27 cellular contexts compared by ENCODE assay signal in genomic region chr17:58637011-58637570, GRCh38. TPM values are rescaled to one million over a fixed set of nuclear protein-coding genes. Genes with fewer than 3 reads are reported as not detected.
"Had no signal": no experiment of that assay in that cellular context is flagged by ENCODE, and none has a peak within 500 bp of the region (broad histone marks: within the 10 kb centered on the region; RNA-seq: fewer than 3 reads in every experiment).

No MANE protein-coding gene starts in this region.

- H3K4me1 ChIP-seq: left ventricle myocardium inferior, pancreas, prostate gland had no signal

- H3K4me2 ChIP-seq: hepatocyte, smooth muscle cell had no signal

- H3K4me3 Mint-ChIP-seq: naive thymus-derived CD8-positive, alpha-beta T cell; nephron; neural crest cell; stimulated activated memory B cell treated with anti-CD40 and anti-IgM and Interleukin-4, amounts not matched to agents 10 μg/mL and 1 μg/mL and 100 μg/mL, for 72 hours; stimulated activated naive CD8-positive, alpha-beta T cell treated with anti-CD3 and anti-CD28 coated beads, Interleukin-15, amount 100 ng/mL, for 72 hours had no signal

- H3K27me3 ChIP-seq: hepatocyte, pancreas, sigmoid colon, tibial nerve, upper lobe of left lung, vagina had no signal

- H3K9me3 ChIP-seq: left ventricle myocardium inferior, mucosa of descending colon, pancreas, prostate gland, sigmoid colon, tibial nerve, upper lobe of left lung, vagina had no signal

- H3K36me3 Mint-ChIP-seq: naive thymus-derived CD8-positive, alpha-beta T cell; stimulated activated memory B cell treated with anti-CD40 and anti-IgM and Interleukin-4, amounts not matched to agents 10 μg/mL and 1 μg/mL and 100 μg/mL, for 72 hours had no signal

- H3K27me3 Mint-ChIP-seq: naive thymus-derived CD8-positive, alpha-beta T cell; stimulated activated memory B cell treated with anti-CD40 and anti-IgM and Interleukin-4, amounts not matched to agents 10 μg/mL and 1 μg/mL and 100 μg/mL, for 72 hours; stimulated activated naive CD8-positive, alpha-beta T cell treated with anti-CD3 and anti-CD28 coated beads, Interleukin-15, amount 100 ng/mL, for 72 hours had no signal

- ATAC-seq: mucosa of descending colon; naive thymus-derived CD8-positive, alpha-beta T cell; pancreas; right cardiac atrium; stimulated activated memory B cell treated with anti-CD40 and anti-IgM and Interleukin-4, amounts not matched to agents 10 μg/mL and 1 μg/mL and 100 μg/mL, for 72 hours; stimulated activated naive CD8-positive, alpha-beta T cell treated with anti-CD3 and anti-CD28 coated beads, Interleukin-15, amount 100 ng/mL, for 72 hours had no signal

- H3K27ac ChIP-seq: hepatocyte, left ventricle myocardium inferior, pancreas, prostate gland, sigmoid colon, tibial nerve, upper lobe of left lung, vagina had no signal

- H3K36me3 ChIP-seq: left ventricle myocardium inferior, pancreas, prostate gland, sigmoid colon, tibial nerve, upper lobe of left lung, vagina had no signal

- H3K27ac Mint-ChIP-seq: naive thymus-derived CD8-positive, alpha-beta T cell; nephron; stimulated activated memory B cell treated with anti-CD40 and anti-IgM and Interleukin-4, amounts not matched to agents 10 μg/mL and 1 μg/mL and 100 μg/mL, for 72 hours; stimulated activated naive CD8-positive, alpha-beta T cell treated with anti-CD3 and anti-CD28 coated beads, Interleukin-15, amount 100 ng/mL, for 72 hours had no signal

- DNase-seq: islet precursor cell; left ventricle myocardium inferior; midbrain; mucosa of descending colon; naive thymus-derived CD8-positive, alpha-beta T cell; nucleus accumbens; pancreas; retina; right cardiac atrium; sigmoid colon; stimulated activated CD4-positive, alpha-beta T cell treated with anti-CD3 and anti-CD28 coated beads, Interleukin-1b, Interleukin-23, amount 100 ng/mL, for 48 hours; stimulated activated CD4-positive, alpha-beta T cell treated with anti-CD3 and anti-CD28 coated beads, Interleukin-2, amount 100 ng/mL, for 48 hours; stimulated activated CD4-positive, alpha-beta T cell treated with anti-CD3 and anti-CD28 coated beads, Interleukin-4, amount 100 ng/mL, for 4 hours; stimulated activated CD8-positive, alpha-beta memory T cell treated with anti-CD3 and anti-CD28 coated beads, Interleukin-4, amount 100 ng/mL, for 48 hours; stimulated activated naive CD4-positive, alpha-beta T cell treated with Interleukin-2 at 50 U/mL for 16 hours; stimulated activated naive CD8-positive, alpha-beta T cell treated with anti-CD3 and anti-CD28 coated beads, Interleukin-15, amount 100 ng/mL, for 72 hours; substantia nigra; upper lobe of left lung had no signal

- H3K4me1 Mint-ChIP-seq: nephron; neural crest cell; stimulated activated memory B cell treated with anti-CD40 and anti-IgM and Interleukin-4, amounts not matched to agents 10 μg/mL and 1 μg/mL and 100 μg/mL, for 72 hours had no signal

- H3K79me2 ChIP-seq: hepatocyte had no signal

- H3K4me3 ChIP-seq: hepatocyte, left ventricle myocardium inferior, lung, mucosa of descending colon, pancreas, prostate gland, sigmoid colon, smooth muscle cell, tibial nerve, upper lobe of left lung, vagina had no signal

- H2AFZ ChIP-seq: hepatocyte had no signal

- H3K9me3 Mint-ChIP-seq: nephron; neural crest cell; stimulated activated memory B cell treated with anti-CD40 and anti-IgM and Interleukin-4, amounts not matched to agents 10 μg/mL and 1 μg/mL and 100 μg/mL, for 72 hours had no signal

RNA-seq across cellular contexts. Expression of gene TEX14, which starts 54.8 kb away (rescaled TPM):
- total RNA-seq: vagina had no signal
- polyA plus RNA-seq: hepatocyte, smooth muscle cell had no signal
